In genomic region chr20:36179170-36179945, GRCh38 we compare ENCODE assay signal across 25 cellular contexts. TPM values are rescaled to one million over a fixed set of nuclear protein-coding genes. Genes with fewer than 3 reads are reported as not detected.
DNase-seq lines count a peak whose midpoint lies in the region; ATAC-seq, FAIRE-seq and TF ChIP-seq lines count a peak whose summit lies in the region.
"Had no signal": no experiment of that assay in that cellular context is flagged by ENCODE, and none has a peak within 500 bp of the region (broad histone marks: within the 10 kb centered on the region; RNA-seq: fewer than 3 reads in every experiment).

No MANE protein-coding gene starts in this region.

- H3K36me3 Mint-ChIP-seq in activated CD8-positive, alpha-beta T cell treated with anti-CD3 and anti-CD28 coated beads, Interleukin-2, amount 10 ng/mL, durations not matched to agents 7 days and 5 days (ENCODE audit: low read depth): no peaks in the 10 kb centered on the region
- no peaks in the 10 kb centered on the region for H3K36me3 Mint-ChIP-seq in activated naive CD8-positive, alpha-beta T cell treated with anti-CD3 and anti-CD28 coated beads for 36 hours
- H3K36me3 Mint-ChIP-seq: activated CD4-positive, alpha-beta memory T cell treated with anti-CD3 and anti-CD28 coated beads for 36 hours; CD4-positive, alpha-beta memory T cell had no signal

- POLR2A ChIA-PET in K562 (lab: Yijun Ruan, JAX): interaction anchor here (0.6 to 1.0 kb wide), 2 partner anchors 76 to 455 kb away, joined by 3 to 5 read pairs; no protein-coding TSS in a partner anchor
- POLR2A ChIA-PET in activated CD8-positive, alpha-beta T cell treated with anti-CD3 and anti-CD28 coated beads, Interleukin-2, amount 10 ng/mL, durations not matched to agents 7 days and 5 days (lab: Charles Lee): no interaction called here

- H3K27ac ChIP-seq in K562 (ENCODE audit: extremely low read depth, low read depth, low read length): no peak overlapping the region
- H3K27ac ChIP-seq: psoas muscle, skin epidermis, transverse colon, WERI-Rb-1 had no signal

- FAIRE-seq in K562 (lab: Jason Lieb, UNC): no peak
- FAIRE-seq: RCC 7860 had no signal

- H3K9me3 ChIP-seq in BE2C (no peaks in the 10 kb centered on the region), K562 (replicated peaks; ENCODE audit: control insufficient read depth, insufficient read depth, low read depth, low read length) (no peaks in the 10 kb centered on the region)
- H3K9me3 ChIP-seq: HAP-1, psoas muscle, transverse colon had no signal

- ATAC-seq in K562: no peak
- ATAC-seq in HG03159 (IDR thresholded peaks at IDR 0.05; ENCODE audit: unreplicated experiment): no peak
- ATAC-seq in activated CD8-positive, alpha-beta T cell treated with anti-CD3 and anti-CD28 coated beads, Interleukin-2, amount 10 ng/mL, durations not matched to agents 7 days and 5 days: no peak
- ATAC-seq: psoas muscle had no signal

- CTCF ChIA-PET in K562 (lab: Yijun Ruan, JAX; ENCODE audit: low intra/inter-chr PET ratio): interaction anchor here (0.7 kb wide), 1 partner anchor 24 kb away, joined by 4 read pairs; no protein-coding TSS in a partner anchor
- CTCF ChIA-PET in activated CD8-positive, alpha-beta T cell treated with anti-CD3 and anti-CD28 coated beads, Interleukin-2, amount 10 ng/mL, durations not matched to agents 7 days and 5 days (lab: Charles Lee): interaction anchor here (1.0 kb wide), 2 partner anchors 20 to 220 kb away, joined by 3 read pairs; no protein-coding TSS in a partner anchor

- no peak for TF ChIP-seq CTCF in BE2C (IDR thresholded peaks at IDR 0.05; ENCODE audit: low read depth, low read length)
- no peak for TF ChIP-seq CTCF in K562 (IDR thresholded peaks at IDR 0.05 in 2 of 3, conservative IDR thresholded peaks at IDR 0.05 in 1 of 3; ENCODE audit: insufficient read depth in 2 of 3, low read depth in 1 of 3, low read length in 3 of 3)

- no TSS peak for BruUV-seq in K562 (replicated peaks; lab: Mats Ljungman, UMichigan)

- TF ChIP-seq RAD21 in K562 (CRISPR knock-in tag; conservative IDR thresholded peaks at IDR 0.05 in 1 of 2, IDR thresholded peaks at IDR 0.05 in 1 of 2): no peak

- peaks cover 4% of the 10 kb centered on the region for H3K4me1 ChIP-seq in BE2C
- peaks cover 20 to 23% of the 10 kb centered on the region in 2 experiments for H3K4me1 ChIP-seq in K562 (replicated peaks in 1 of 2; ENCODE audit: control insufficient read depth in 2 of 2, insufficient read depth in 2 of 2, low read length in 2 of 2)
- H3K4me1 ChIP-seq: HAP-1, psoas muscle, transverse colon had no signal

- H3K27me3 ChIP-seq in BE2C: no peaks in the 10 kb centered on the region
- H3K27me3 ChIP-seq in K562 (ENCODE audit: control insufficient read depth in 2 of 2, insufficient read depth in 2 of 2, low read length in 2 of 2): no peaks in the 10 kb centered on the region
- H3K27me3 ChIP-seq: transverse colon had no signal

- 0 out of 4 replicates have a peak overlapping the region, but pooled peaks of 1 of the 2 experiments have one; percentile 4 for H3K9ac ChIP-seq in K562 (ENCODE audit: insufficient read depth in 1 of 2, low read depth in 2 of 2, low read length in 2 of 2)

- peaks cover 2% of the 10 kb centered on the region for H3K27me3 Mint-ChIP-seq in activated CD8-positive, alpha-beta T cell treated with anti-CD3 and anti-CD28 coated beads, Interleukin-2, amount 10 ng/mL, durations not matched to agents 7 days and 5 days (ENCODE audit: low read depth)
- H3K27me3 Mint-ChIP-seq in activated naive CD8-positive, alpha-beta T cell treated with anti-CD3 and anti-CD28 coated beads for 36 hours: no peaks in the 10 kb centered on the region
- H3K27me3 Mint-ChIP-seq: activated CD4-positive, alpha-beta memory T cell treated with anti-CD3 and anti-CD28 coated beads for 36 hours; stimulated activated naive CD8-positive, alpha-beta T cell treated with anti-CD3 and anti-CD28 coated beads, Interleukin-15, Interleukin-2, amounts not matched to agents 100 ng/mL and 50 ng/mL, for 24 hours had no signal

- no peak for TF ChIP-seq POLR2A in K562 (conservative IDR thresholded peaks at IDR 0.05)

- H3K4me2 ChIP-seq in K562 (ENCODE audit: insufficient read depth, low read length): no peak overlapping the region

- TF ChIP-seq EP300 in K562 (IDR thresholded peaks at IDR 0.05; ENCODE audit: low read length): no peak

- no peaks in the 10 kb centered on the region for H3K79me2 ChIP-seq in K562 (ENCODE audit: control insufficient read depth, insufficient read depth, low read length)

- 0 out of 2 replicates have a peak, but pooled peaks cover 4% of the 10 kb centered on the region for H4K20me1 ChIP-seq in K562 (replicated peaks; ENCODE audit: control insufficient read depth, insufficient read depth, low read length)

- H3K36me3 ChIP-seq in BE2C (peaks cover 15% of the 10 kb centered on the region), K562 (ENCODE audit: control insufficient read depth, insufficient read depth, low read length) (no peaks in the 10 kb centered on the region)
- H3K36me3 ChIP-seq: WERI-Rb-1 had no signal

- H3K4me3 Mint-ChIP-seq in activated CD8-positive, alpha-beta T cell treated with anti-CD3 and anti-CD28 coated beads, Interleukin-2, amount 10 ng/mL, durations not matched to agents 7 days and 5 days: no peak overlapping the region
- no peak overlapping the region for H3K4me3 Mint-ChIP-seq in activated naive CD8-positive, alpha-beta T cell treated with anti-CD3 and anti-CD28 coated beads for 36 hours
- H3K4me3 Mint-ChIP-seq: activated CD4-positive, alpha-beta memory T cell treated with anti-CD3 and anti-CD28 coated beads for 36 hours; CD4-positive, alpha-beta memory T cell; mesothelial cell of epicardium; nephron; stimulated activated naive CD8-positive, alpha-beta T cell treated with anti-CD3 and anti-CD28 coated beads, Interleukin-15, Interleukin-2, amounts not matched to agents 100 ng/mL and 50 ng/mL, for 24 hours; T-helper 2 cell treated with Interferon-gamma antibody and Interleukin-4, amounts not matched to agents 5 μg/mL and 100 μg/mL, for 36 hours had no signal

- H3K9me1 ChIP-seq in K562 (ENCODE audit: control insufficient read depth, insufficient read depth, low read length): no peaks in the 10 kb centered on the region

- H3K4me3 ChIP-seq in BE2C (ENCODE audit: low read depth, low read length) (no peak overlapping the region), K562 (no peak overlapping the region)
- H3K4me3 ChIP-seq: HAP-1, psoas muscle, skin epidermis, transverse colon had no signal

- 42% methylated on average over 8 of the region's 9 CpGs for WGBS in K562 (ENCODE audit: insufficient coverage, low coverage, missing lambda C conversion rate)

- H3K27ac Mint-ChIP-seq in activated CD8-positive, alpha-beta T cell treated with anti-CD3 and anti-CD28 coated beads, Interleukin-2, amount 10 ng/mL, durations not matched to agents 7 days and 5 days: no peak overlapping the region
- no peak overlapping the region for H3K27ac Mint-ChIP-seq in activated naive CD8-positive, alpha-beta T cell treated with anti-CD3 and anti-CD28 coated beads for 36 hours
- H3K27ac Mint-ChIP-seq: activated CD4-positive, alpha-beta memory T cell treated with anti-CD3 and anti-CD28 coated beads for 36 hours; CD4-positive, alpha-beta memory T cell; mesothelial cell of epicardium; stimulated activated naive CD8-positive, alpha-beta T cell treated with anti-CD3 and anti-CD28 coated beads, Interleukin-15, Interleukin-2, amounts not matched to agents 100 ng/mL and 50 ng/mL, for 24 hours; T-helper 2 cell treated with Interferon-gamma antibody and Interleukin-4, amounts not matched to agents 5 μg/mL and 100 μg/mL, for 36 hours had no signal

- DNase-seq in BE2C (peak; percentile 32), NCI-H1105 (lab: John Stamatoyannopoulos, UW) (peak; percentile 38), K562 (ENCODE audit: extremely low read depth in 1 of 4, low spot score in 3 of 4) (no peak), left kidney (ENCODE audit: low read depth, low spot score) (peak; percentile 54)
- no peak for DNase-seq in activated CD8-positive, alpha-beta T cell treated with anti-CD3 and anti-CD28 coated beads, Interleukin-2, amount 10 ng/mL, durations not matched to agents 7 days and 5 days
- no peak for DNase-seq in activated naive CD8-positive, alpha-beta T cell treated with anti-CD3 and anti-CD28 coated beads for 36 hours
- DNase-seq in stimulated activated CD4-positive, alpha-beta T cell treated with anti-CD3 and anti-CD28 coated beads, Interleukin-2, amount 100 ng/mL, for 24 hours: no peak
- DNase-seq: activated CD4-positive, alpha-beta memory T cell treated with anti-CD3 and anti-CD28 coated beads for 36 hours; CD4-positive, alpha-beta memory T cell; erythroblast; foreskin melanocyte; Kasumi-1; NCI-H2171 treated with DMSO at 0.1 percent for 48 hours; psoas muscle; stimulated activated CD4-positive, alpha-beta T cell treated with anti-CD3 and anti-CD28 coated beads, Interleukin-4, amount 100 ng/mL, for 1 hour; transverse colon; WERI-Rb-1 had no signal

- no peaks in the 10 kb centered on the region for H3K4me1 Mint-ChIP-seq in activated CD8-positive, alpha-beta T cell treated with anti-CD3 and anti-CD28 coated beads, Interleukin-2, amount 10 ng/mL, durations not matched to agents 7 days and 5 days (ENCODE audit: low read depth)
- no peaks in the 10 kb centered on the region for H3K4me1 Mint-ChIP-seq in activated naive CD8-positive, alpha-beta T cell treated with anti-CD3 and anti-CD28 coated beads for 36 hours
- H3K4me1 Mint-ChIP-seq: CD4-positive, alpha-beta memory T cell; mesothelial cell of epicardium; nephron had no signal

- in situ Hi-C loops in K562 (cut with MboI): no loop called here

- intact Hi-C loops in K562 (cut with micrococcal nuclease): no loop called here

- no peak overlapping the region for H2AFZ ChIP-seq in K562 (ENCODE audit: low read depth, low read length)

- no peaks in the 10 kb centered on the region for H3K9me3 Mint-ChIP-seq in activated CD8-positive, alpha-beta T cell treated with anti-CD3 and anti-CD28 coated beads, Interleukin-2, amount 10 ng/mL, durations not matched to agents 7 days and 5 days (ENCODE audit: insufficient read depth)
- H3K9me3 Mint-ChIP-seq in activated naive CD8-positive, alpha-beta T cell treated with anti-CD3 and anti-CD28 coated beads for 36 hours: no peaks in the 10 kb centered on the region
- H3K9me3 Mint-ChIP-seq: activated CD4-positive, alpha-beta memory T cell treated with anti-CD3 and anti-CD28 coated beads for 36 hours; CD4-positive, alpha-beta memory T cell; mesothelial cell of epicardium; nephron; stimulated activated naive CD8-positive, alpha-beta T cell treated with anti-CD3 and anti-CD28 coated beads, Interleukin-15, Interleukin-2, amounts not matched to agents 100 ng/mL and 50 ng/mL, for 24 hours; T-helper 2 cell treated with Interferon-gamma antibody and Interleukin-4, amounts not matched to agents 5 μg/mL and 100 μg/mL, for 36 hours had no signal

RNA-seq across cellular contexts. Expression of gene EPB41L1, which starts 24.8 kb away (rescaled TPM):
- polyA plus RNA-seq in BE2C (2012; ENCODE audit: insufficient read depth, insufficient read length, low read depth): 16.4 TPM
- 1.5 and 3.3 TPM in 2 replicates for total RNA-seq in K562 (2011; cell fraction: chromatin; rRNA removed; ENCODE audit: low replicate concordance)
- total RNA-seq in K562 (2011; cell fraction: nucleolus; rRNA removed): 1.1 and 2.5 TPM in 2 replicates
- 0.61 and 0.95 TPM in 2 replicates for total RNA-seq in K562 (2011; cell fraction: nucleoplasm; rRNA removed)
- 1.3 TPM in 2 replicates for total RNA-seq in K562 (2014; rRNA removed)
- total RNA-seq in K562 (2014; rRNA removed; fragmentation: Illumina TruSeq; extraction: Trizol): 0.80 and 1.3 TPM in 2 replicates
- 0.90 and 2.5 TPM in 2 replicates for total RNA-seq in K562 (2015; rRNA removed; fragmentation: Illumina TruSeq; extraction: Trizol)
- 2.6 and 4.3 TPM in 2 replicates for total RNA-seq in K562 (2021)
- polyA plus RNA-seq in K562 (2011; rRNA removed): 0.89 and 1.4 TPM in 2 replicates
- polyA plus RNA-seq in K562 (2011; cell fraction: cytosol; rRNA removed): 0.94 and 2.4 TPM in 2 replicates
- 1.1 and 1.5 TPM in 2 replicates for polyA plus RNA-seq in K562 (2011; cell fraction: nucleus; rRNA removed)
- polyA plus RNA-seq in K562 (2012): 2.0 and 4.1 TPM in 2 replicates
- 2.9 and 3.6 TPM in 2 replicates for polyA plus RNA-seq in K562 (2014; fragmentation: Illumina TruSeq; extraction: Trizol)
- polyA plus RNA-seq in K562 (2014; fragmentation: Nextera tagmentation; extraction: Ambion mirVana): under 1 TPM; 0.11 to 0.31 TPM
- polyA plus RNA-seq in K562 (2014; rRNA removed): 0.90 and 4.2 TPM in 2 replicates
- polyA minus RNA-seq in K562 (2011; rRNA and poly(A)+ RNA removed): 0.81 and 1.3 TPM in 2 replicates
- polyA minus RNA-seq in K562 (2011; cell fraction: cytosol; rRNA and poly(A)+ RNA removed): 1.3 and 1.5 TPM in 2 replicates
- 0.67 and 1.00 TPM in 2 replicates for polyA minus RNA-seq in K562 (2011; cell fraction: nucleus; rRNA and poly(A)+ RNA removed)
- not detected for total RNA-seq in activated CD8-positive, alpha-beta T cell treated with anti-CD3 and anti-CD28 coated beads, Interleukin-2, amount 10 ng/mL, durations not matched to agents 7 days and 5 days
- under 1 TPM; 0.84 to 0.99 TPM for total RNA-seq in activated naive CD8-positive, alpha-beta T cell treated with anti-CD3 and anti-CD28 coated beads for 36 hours
- polyA plus RNA-seq: CD4-positive, alpha-beta memory T cell had no signal

RNA-seq across cellular contexts. Expression of gene AAR2, which starts 56.9 kb away (rescaled TPM):
- polyA plus RNA-seq in BE2C (2012; ENCODE audit: insufficient read depth, insufficient read length, low read depth): 114 TPM
- 10.3 and 27.3 TPM in 2 replicates for total RNA-seq in K562 (2011; cell fraction: chromatin; rRNA removed; ENCODE audit: low replicate concordance)
- total RNA-seq in K562 (2011; cell fraction: nucleolus; rRNA removed): 20.4 and 22.3 TPM in 2 replicates
- 16.5 and 16.9 TPM in 2 replicates for total RNA-seq in K562 (2011; cell fraction: nucleoplasm; rRNA removed)
- total RNA-seq in K562 (2014; rRNA removed) (24.7 and 29.6 TPM in 2 replicates), K562 (2014; rRNA removed; fragmentation: Illumina TruSeq; extraction: Trizol) (18.0 and 20.0 TPM in 2 replicates), K562 (2015; rRNA removed; fragmentation: Illumina TruSeq; extraction: Trizol) (22.4 and 23.6 TPM in 2 replicates), K562 (2021) (26.0 and 26.3 TPM in 2 replicates)
- polyA plus RNA-seq in K562 (2011; rRNA removed) (30.7 and 30.8 TPM in 2 replicates), K562 (2014; fragmentation: Illumina TruSeq; extraction: Trizol) (36.2 and 39.4 TPM in 2 replicates), K562 (2014; fragmentation: Nextera tagmentation; extraction: Ambion mirVana) (10 to 100 TPM in 1 of 2 experiments, 1 to 10 TPM in 1; 6.5 to 12.0 TPM), K562 (2014; rRNA removed) (29.3 and 30.0 TPM in 2 replicates)
- 31.0 and 52.8 TPM in 2 replicates for polyA plus RNA-seq in K562 (2011; cell fraction: cytosol; rRNA removed)
- 14.5 and 21.1 TPM in 2 replicates for polyA plus RNA-seq in K562 (2011; cell fraction: nucleus; rRNA removed)
- 21.4 and 24.8 TPM in 2 replicates for polyA plus RNA-seq in K562 (2012)
- polyA minus RNA-seq in K562 (2011; rRNA and poly(A)+ RNA removed): 20.2 and 29.3 TPM in 2 replicates
- 15.3 and 17.6 TPM in 2 replicates for polyA minus RNA-seq in K562 (2011; cell fraction: cytosol; rRNA and poly(A)+ RNA removed)
- 13.1 and 18.1 TPM in 2 replicates for polyA minus RNA-seq in K562 (2011; cell fraction: nucleus; rRNA and poly(A)+ RNA removed)
- 10 to 100 TPM; 20.5 to 22.7 TPM for total RNA-seq in activated CD8-positive, alpha-beta T cell treated with anti-CD3 and anti-CD28 coated beads, Interleukin-2, amount 10 ng/mL, durations not matched to agents 7 days and 5 days
- 10 to 100 TPM; 30.0 to 30.5 TPM for total RNA-seq in activated naive CD8-positive, alpha-beta T cell treated with anti-CD3 and anti-CD28 coated beads for 36 hours

Comparison
In these comparisons a context has a peak if more than half of its experiments do, and no peak if none do; other contexts are left out.
1. DNase-seq: peak in BE2C (single experiment), NCI-H1105 (single experiment) and left kidney (single experiment); none in K562 (0 of 4), activated CD8-positive, alpha-beta T cell treated with anti-CD3 and anti-CD28 coated beads, Interleukin-2, amount 10 ng/mL, durations not matched to agents 7 days and 5 days (single experiment), activated naive CD8-positive, alpha-beta T cell treated with anti-CD3 and anti-CD28 coated beads for 36 hours (single experiment) and stimulated activated CD4-positive, alpha-beta T cell treated with anti-CD3 and anti-CD28 coated beads, Interleukin-2, amount 100 ng/mL, for 24 hours (0 of 2).